ENCODE assay signal across 1 cellular context in the genomic region with DNA sequence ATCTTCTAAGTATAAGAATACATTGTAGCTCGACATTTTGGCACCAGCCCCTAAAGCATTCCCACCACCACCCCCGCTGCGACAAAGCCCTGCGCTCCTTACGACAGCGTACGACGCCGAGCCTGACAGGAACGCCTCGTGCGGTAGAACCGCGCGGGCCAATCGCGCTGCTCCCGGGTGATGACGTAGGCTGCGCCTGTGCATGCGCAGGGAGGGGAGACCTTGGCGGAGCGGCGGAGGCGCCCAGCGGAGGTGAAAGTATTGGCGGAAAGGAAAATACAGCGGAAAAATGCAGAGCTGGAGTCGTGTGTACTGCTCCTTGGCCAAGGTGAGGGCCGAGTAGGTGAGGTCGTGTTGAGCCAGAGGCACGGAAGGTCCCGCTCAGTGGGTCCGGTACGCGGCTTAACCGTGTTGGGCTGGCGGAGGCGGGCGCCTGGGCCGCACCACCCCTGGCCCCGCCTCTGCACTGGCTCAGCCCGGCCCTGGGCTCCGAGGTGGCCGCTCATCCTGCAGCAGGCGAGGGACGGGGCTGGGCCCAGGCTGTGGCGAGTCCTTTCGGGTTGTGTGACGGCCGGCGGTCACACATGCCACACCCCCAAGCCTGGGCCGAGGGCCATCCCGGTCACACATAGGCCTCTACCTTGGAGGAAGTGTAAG.
TF ChIP-seq lines count a peak whose summit lies in the region.

A gene with protein sequence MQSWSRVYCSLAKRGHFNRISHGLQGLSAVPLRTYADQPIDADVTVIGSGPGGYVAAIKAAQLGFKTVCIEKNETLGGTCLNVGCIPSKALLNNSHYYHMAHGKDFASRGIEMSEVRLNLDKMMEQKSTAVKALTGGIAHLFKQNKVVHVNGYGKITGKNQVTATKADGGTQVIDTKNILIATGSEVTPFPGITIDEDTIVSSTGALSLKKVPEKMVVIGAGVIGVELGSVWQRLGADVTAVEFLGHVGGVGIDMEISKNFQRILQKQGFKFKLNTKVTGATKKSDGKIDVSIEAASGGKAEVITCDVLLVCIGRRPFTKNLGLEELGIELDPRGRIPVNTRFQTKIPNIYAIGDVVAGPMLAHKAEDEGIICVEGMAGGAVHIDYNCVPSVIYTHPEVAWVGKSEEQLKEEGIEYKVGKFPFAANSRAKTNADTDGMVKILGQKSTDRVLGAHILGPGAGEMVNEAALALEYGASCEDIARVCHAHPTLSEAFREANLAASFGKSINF (plus strand): TSS at position 222 of the 657 bp plus-strand sequence. CDS start 68 bp downstream, at position 290.

TF ChIP-seq in HepG2, 621 proteins besides CTCF, POLR2A, EP300 and RAD21 (continued from another document and continues in another):
- TF ChIP-seq MXD3 (CRISPR knock-in tag; IDR thresholded peaks at IDR 0.05) (peak; percentile 45; the same call in 1 of the 2 replicates), NCOA1 (CRISPR knock-in tag; IDR thresholded peaks at IDR 0.05) (0 out of 2 replicates have a peak, but pooled peaks have one; percentile 69), ZNF33A (CRISPR knock-in tag; IDR thresholded peaks at IDR 0.05; ENCODE audit: borderline replicate concordance) (0 out of 2 replicates have a peak, but pooled peaks have one; percentile 64), MAF1 (CRISPR knock-in tag; IDR thresholded peaks at IDR 0.05; ENCODE audit: borderline replicate concordance) (peak; percentile 74; the same call in 1 of the 2 replicates), PCBP1 (IDR thresholded peaks at IDR 0.05; ENCODE audit: borderline replicate concordance, low read depth, low read length) (peak; percentile 69; the same call in 1 of the 2 replicates), MAFK (conservative IDR thresholded peaks at IDR 0.05 in 1 of 2, IDR thresholded peaks at IDR 0.05 in 1 of 2; ENCODE audit: low read length in 2 of 2) (no peak), HNF4A (CRISPR knock-in tag; IDR thresholded peaks at IDR 0.05) (no peak), ATF7 (IDR thresholded peaks at IDR 0.05) (no peak), ATF7 (CRISPR knock-in tag; IDR thresholded peaks at IDR 0.05) (no peak), ZNF513 (CRISPR knock-in tag; conservative IDR thresholded peaks at IDR 0.05) (no peak), NFYB (CRISPR knock-in tag; IDR thresholded peaks at IDR 0.05) (peak; percentile 87), TP53 (CRISPR knock-in tag; conservative IDR thresholded peaks at IDR 0.05) (0 out of 2 replicates have a peak, but pooled peaks have one; percentile 46), ZNF672 (CRISPR knock-in tag; IDR thresholded peaks at IDR 0.05) (no peak; the same call in 1 of the 2 replicates), YEATS2 (CRISPR knock-in tag; IDR thresholded peaks at IDR 0.05; ENCODE audit: borderline replicate concordance) (peak; percentile 88; the same call in 1 of the 2 replicates), KLF12 (CRISPR knock-in tag; IDR thresholded peaks at IDR 0.05; ENCODE audit: borderline replicate concordance) (no peak; the same call in 1 of the 2 replicates), AFF4 (CRISPR knock-in tag; IDR thresholded peaks at IDR 0.05) (no peak), NFATC3 (CRISPR knock-in tag; IDR thresholded peaks at IDR 0.05) (0 out of 2 replicates have a peak, but pooled peaks have one; percentile 34), SMYD3 (CRISPR knock-in tag; IDR thresholded peaks at IDR 0.05) (peak; percentile 91), ZKSCAN1 (IDR thresholded peaks at IDR 0.05; ENCODE audit: low read length) (no peak), FIP1L1 (IDR thresholded peaks at IDR 0.05; ENCODE audit: borderline replicate concordance, insufficient read depth, low read depth, low read length) (0 out of 2 replicates have a peak, but pooled peaks have one; percentile 50), MEIS2 (CRISPR knock-in tag; IDR thresholded peaks at IDR 0.05) (no peak), ZNF460 (CRISPR knock-in tag; IDR thresholded peaks at IDR 0.05; ENCODE audit: borderline replicate concordance) (no peak), ZNF577 (CRISPR knock-in tag; IDR thresholded peaks at IDR 0.05; ENCODE audit: borderline replicate concordance, low read depth) (no peak), MXD4 (CRISPR knock-in tag; IDR thresholded peaks at IDR 0.05) (peak; percentile 77; the same call in 1 of the 2 replicates), KDM4B (CRISPR knock-in tag; IDR thresholded peaks at IDR 0.05) (no peak)
- TF ChIP-seq, protein P1, sequence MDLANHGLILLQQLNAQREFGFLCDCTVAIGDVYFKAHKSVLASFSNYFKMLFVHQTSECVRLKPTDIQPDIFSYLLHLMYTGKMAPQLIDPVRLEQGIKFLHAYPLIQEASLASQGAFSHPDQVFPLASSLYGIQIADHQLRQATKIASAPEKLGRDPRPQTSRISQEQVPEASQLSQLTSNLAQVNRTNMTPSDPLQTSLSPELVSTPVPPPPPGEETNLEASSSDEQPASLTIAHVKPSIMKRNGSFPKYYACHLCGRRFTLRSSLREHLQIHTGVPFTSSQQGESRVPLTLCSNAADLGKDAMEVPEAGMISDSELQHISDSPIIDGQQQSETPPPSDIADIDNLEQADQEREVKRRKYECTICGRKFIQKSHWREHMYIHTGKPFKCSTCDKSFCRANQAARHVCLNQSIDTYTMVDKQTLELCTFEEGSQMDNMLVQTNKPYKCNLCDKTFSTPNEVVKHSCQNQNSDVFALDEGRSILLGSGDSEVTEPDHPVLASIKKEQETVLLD (CRISPR knock-in tag; IDR thresholded peaks at IDR 0.05; ENCODE audit: low read depth): peak; percentile 54; the same call in 1 of the 2 replicates
- TF ChIP-seq, protein P2, sequence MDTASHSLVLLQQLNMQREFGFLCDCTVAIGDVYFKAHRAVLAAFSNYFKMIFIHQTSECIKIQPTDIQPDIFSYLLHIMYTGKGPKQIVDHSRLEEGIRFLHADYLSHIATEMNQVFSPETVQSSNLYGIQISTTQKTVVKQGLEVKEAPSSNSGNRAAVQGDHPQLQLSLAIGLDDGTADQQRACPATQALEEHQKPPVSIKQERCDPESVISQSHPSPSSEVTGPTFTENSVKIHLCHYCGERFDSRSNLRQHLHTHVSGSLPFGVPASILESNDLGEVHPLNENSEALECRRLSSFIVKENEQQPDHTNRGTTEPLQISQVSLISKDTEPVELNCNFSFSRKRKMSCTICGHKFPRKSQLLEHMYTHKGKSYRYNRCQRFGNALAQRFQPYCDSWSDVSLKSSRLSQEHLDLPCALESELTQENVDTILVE (CRISPR knock-in tag; IDR thresholded peaks at IDR 0.05): peak; percentile 67
- TF ChIP-seq, protein P3, sequence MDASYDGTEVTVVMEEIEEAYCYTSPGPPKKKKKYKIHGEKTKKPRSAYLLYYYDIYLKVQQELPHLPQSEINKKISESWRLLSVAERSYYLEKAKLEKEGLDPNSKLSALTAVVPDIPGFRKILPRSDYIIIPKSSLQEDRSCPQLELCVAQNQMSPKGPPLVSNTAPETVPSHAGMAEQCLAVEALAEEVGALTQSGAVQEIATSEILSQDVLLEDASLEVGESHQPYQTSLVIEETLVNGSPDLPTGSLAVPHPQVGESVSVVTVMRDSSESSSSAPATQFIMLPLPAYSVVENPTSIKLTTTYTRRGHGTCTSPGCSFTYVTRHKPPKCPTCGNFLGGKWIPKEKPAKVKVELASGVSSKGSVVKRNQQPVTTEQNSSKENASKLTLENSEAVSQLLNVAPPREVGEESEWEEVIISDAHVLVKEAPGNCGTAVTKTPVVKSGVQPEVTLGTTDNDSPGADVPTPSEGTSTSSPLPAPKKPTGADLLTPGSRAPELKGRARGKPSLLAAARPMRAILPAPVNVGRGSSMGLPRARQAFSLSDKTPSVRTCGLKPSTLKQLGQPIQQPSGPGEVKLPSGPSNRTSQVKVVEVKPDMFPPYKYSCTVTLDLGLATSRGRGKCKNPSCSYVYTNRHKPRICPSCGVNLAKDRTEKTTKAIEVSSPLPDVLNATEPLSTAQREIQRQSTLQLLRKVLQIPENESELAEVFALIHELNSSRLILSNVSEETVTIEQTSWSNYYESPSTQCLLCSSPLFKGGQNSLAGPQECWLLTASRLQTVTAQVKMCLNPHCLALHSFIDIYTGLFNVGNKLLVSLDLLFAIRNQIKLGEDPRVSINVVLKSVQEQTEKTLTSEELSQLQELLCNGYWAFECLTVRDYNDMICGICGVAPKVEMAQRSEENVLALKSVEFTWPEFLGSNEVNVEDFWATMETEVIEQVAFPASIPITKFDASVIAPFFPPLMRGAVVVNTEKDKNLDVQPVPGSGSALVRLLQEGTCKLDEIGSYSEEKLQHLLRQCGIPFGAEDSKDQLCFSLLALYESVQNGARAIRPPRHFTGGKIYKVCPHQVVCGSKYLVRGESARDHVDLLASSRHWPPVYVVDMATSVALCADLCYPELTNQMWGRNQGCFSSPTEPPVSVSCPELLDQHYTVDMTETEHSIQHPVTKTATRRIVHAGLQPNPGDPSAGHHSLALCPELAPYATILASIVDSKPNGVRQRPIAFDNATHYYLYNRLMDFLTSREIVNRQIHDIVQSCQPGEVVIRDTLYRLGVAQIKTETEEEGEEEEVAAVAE (CRISPR knock-in tag; IDR thresholded peaks at IDR 0.05; ENCODE audit: borderline replicate concordance): peak; percentile 50; the same call in 1 of the 2 replicates
- TF ChIP-seq, protein P4, sequence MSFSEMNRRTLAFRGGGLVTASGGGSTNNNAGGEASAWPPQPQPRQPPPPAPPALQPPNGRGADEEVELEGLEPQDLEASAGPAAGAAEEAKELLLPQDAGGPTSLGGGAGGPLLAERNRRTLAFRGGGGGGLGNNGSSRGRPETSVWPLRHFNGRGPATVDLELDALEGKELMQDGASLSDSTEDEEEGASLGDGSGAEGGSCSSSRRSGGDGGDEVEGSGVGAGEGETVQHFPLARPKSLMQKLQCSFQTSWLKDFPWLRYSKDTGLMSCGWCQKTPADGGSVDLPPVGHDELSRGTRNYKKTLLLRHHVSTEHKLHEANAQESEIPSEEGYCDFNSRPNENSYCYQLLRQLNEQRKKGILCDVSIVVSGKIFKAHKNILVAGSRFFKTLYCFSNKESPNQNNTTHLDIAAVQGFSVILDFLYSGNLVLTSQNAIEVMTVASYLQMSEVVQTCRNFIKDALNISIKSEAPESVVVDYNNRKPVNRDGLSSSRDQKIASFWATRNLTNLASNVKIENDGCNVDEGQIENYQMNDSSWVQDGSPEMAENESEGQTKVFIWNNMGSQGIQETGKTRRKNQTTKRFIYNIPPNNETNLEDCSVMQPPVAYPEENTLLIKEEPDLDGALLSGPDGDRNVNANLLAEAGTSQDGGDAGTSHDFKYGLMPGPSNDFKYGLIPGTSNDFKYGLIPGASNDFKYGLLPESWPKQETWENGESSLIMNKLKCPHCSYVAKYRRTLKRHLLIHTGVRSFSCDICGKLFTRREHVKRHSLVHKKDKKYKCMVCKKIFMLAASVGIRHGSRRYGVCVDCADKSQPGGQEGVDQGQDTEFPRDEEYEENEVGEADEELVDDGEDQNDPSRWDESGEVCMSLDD (CRISPR knock-in tag; IDR thresholded peaks at IDR 0.05; ENCODE audit: borderline replicate concordance): 0 out of 2 replicates have a peak, but pooled peaks have one; percentile 46
